In genomic region chr12:65857875-65858274, GRCh38 we compare ENCODE assay signal across 21 cellular contexts. TPM values are rescaled to one million over a fixed set of nuclear protein-coding genes. Genes with fewer than 3 reads are reported as not detected.
DNase-seq lines count a peak whose midpoint lies in the region; ATAC-seq and TF ChIP-seq lines count a peak whose summit lies in the region.
"Had no signal": no experiment of that assay in that cellular context is flagged by ENCODE, and none has a peak within 500 bp of the region (broad histone marks: within the 10 kb centered on the region; RNA-seq: fewer than 3 reads in every experiment).

No MANE protein-coding gene starts in this region.

- CTCF ChIA-PET in A673 (lab: Charles Lee): interaction anchor here (0.5 to 0.7 kb wide), 2 partner anchors 29 to 541 kb away, joined by 4 to 5 read pairs; no protein-coding TSS in a partner anchor
- CTCF ChIA-PET in HEK293 (lab: Yijun Ruan, JAX): no interaction called here

- POLR2A ChIA-PET in A673 (lab: Charles Lee; ENCODE audit: low non-redundant PET) (interaction anchor here (0.7 kb wide), 1 partner anchor 68 kb away, joined by 3 read pairs; no protein-coding TSS in a partner anchor), HEK293 (lab: Yijun Ruan, JAX) (no interaction called here)

- H3K27me3 ChIP-seq in A673 (replicated peaks; ENCODE audit: insufficient read depth, low read depth, low read length, poor library complexity) (no peaks in the 10 kb centered on the region), brain microvascular endothelial cell (replicated peaks) (no peaks in the 10 kb centered on the region)

- no peaks in the 10 kb centered on the region for H3K9me3 ChIP-seq in A673 (ENCODE audit: low read depth, low read length, poor library complexity, severe bottlenecking)
- no peaks in the 10 kb centered on the region for H3K9me3 ChIP-seq in HEK293 (ENCODE audit: control insufficient read depth, insufficient read depth, low read depth, low read length)

- no peak for TF ChIP-seq CTCF in A673 (conservative IDR thresholded peaks at IDR 0.05; ENCODE audit: low read depth, low read length)
- no peak for TF ChIP-seq CTCF in HEK293 (tag by site-specific recombination; IDR thresholded peaks at IDR 0.05)
- TF ChIP-seq CTCF in brain microvascular endothelial cell (IDR thresholded peaks at IDR 0.05; ENCODE audit: low read depth, low read length, missing control alignments): no peak
- no peak for TF ChIP-seq CTCF in foreskin fibroblast (IDR thresholded peaks at IDR 0.05; ENCODE audit: low read depth, low read length)

- intact Hi-C loops in A673 (cut with micrococcal nuclease; ENCODE audit: unreplicated experiment): loop anchor here (10.0 kb wide), 1 partner anchor 207 kb away; no protein-coding TSS in a partner anchor

- in situ Hi-C loops in brain microvascular endothelial cell (cut with HindIII; ENCODE audit: low pct_ligation_motif_present, low sequenced_read_pairs): no loop called here

- no TSS peak for BruUV-seq in A673 (replicated peaks; lab: Mats Ljungman, UMichigan)

- H3K4me1 ChIP-seq in A673 (ENCODE audit: insufficient read depth, low read length, poor library complexity, severe bottlenecking) (peaks cover 78% of the 10 kb centered on the region), HEK293 (ENCODE audit: control insufficient read depth, insufficient read depth, low read length) (peaks cover 20% of the 10 kb centered on the region)

- DNase-seq in A673 (ENCODE audit: low spot score) (peak; percentile 96), brain microvascular endothelial cell (no peak), lung microvascular endothelial cell (ENCODE audit: low read depth in 2 of 2) (peak; percentile 36 to 51), foreskin fibroblast (no peak), GM19240 (ENCODE audit: insufficient read length, low spot score) (no peak), left lobe of liver (ENCODE audit: low spot score) (no peak)
- DNase-seq: CD4-positive, alpha-beta T cell; DMS153; EL; H7; NCI-H1105; NCI-H1694; NCI-H524; NCI-H82; OCI-M1; RPMI8226; SIG-M5 had no signal

- no peak overlapping the region for H3K4me3 ChIP-seq in A673 (ENCODE audit: low read depth, low read length, poor library complexity, severe bottlenecking)
- H3K4me3 ChIP-seq in HEK293 (ENCODE audit: low read depth, low read length): no peak overlapping the region
- H3K4me3 ChIP-seq in brain microvascular endothelial cell (ENCODE audit: low read depth, low read length): no peak overlapping the region
- H3K4me3 ChIP-seq in foreskin fibroblast (ENCODE audit: low read depth in 1 of 2, low read length in 2 of 2): no peak overlapping the region
- H3K4me3 ChIP-seq: GM12878, K562 had no signal

- ATAC-seq in left lobe of liver (no peak), GM18519 (IDR thresholded peaks at IDR 0.05; ENCODE audit: low FRiP score, unreplicated experiment) (no peak)
- ATAC-seq: K562 had no signal

- H3K36me3 ChIP-seq in A673 (ENCODE audit: insufficient read depth, low read length, poor library complexity, severe bottlenecking) (peaks cover 24% of the 10 kb centered on the region), HEK293 (ENCODE audit: control insufficient read depth in 2 of 2, insufficient read depth in 1 of 2, low read length in 2 of 2) (peaks cover 0 to 5% of the 10 kb centered on the region in 2 experiments; a peak in 1 of 3 replicates), brain microvascular endothelial cell (replicated peaks) (peaks cover 62% of the 10 kb centered on the region)

- H3K27ac ChIP-seq in A673 (ENCODE audit: low read depth, low read length, poor library complexity, severe bottlenecking) (peak overlapping the region; percentile 76), HEK293 (ENCODE audit: extremely low read depth, low read depth, low read length) (no peak overlapping the region), brain microvascular endothelial cell (peak overlapping the region; percentile 13)

TF ChIP-seq in HEK293, 187 proteins besides CTCF, POLR2A, EP300 and RAD21:
- no peak for TF ChIP-seq ZBTB6 (tag by site-specific recombination; IDR thresholded peaks at IDR 0.05)
- TF ChIP-seq ZNF169 (tag by site-specific recombination; IDR thresholded peaks at IDR 0.05): no peak
- peak; percentile 7; the same call in 1 of the 2 replicates for TF ChIP-seq SP7 (tag by site-specific recombination; IDR thresholded peaks at IDR 0.05)
- peak; percentile 62 for TF ChIP-seq PRDM6 (tag by site-specific recombination; IDR thresholded peaks at IDR 0.05)
- TF ChIP-seq ZBTB17 (tag by site-specific recombination; IDR thresholded peaks at IDR 0.05): no peak
- TF ChIP-seq MEIS1 (CRISPR knock-in tag; IDR thresholded peaks at IDR 0.05; ENCODE audit: borderline replicate concordance): no peak

RNA-seq across cellular contexts. Expression of gene HMGA2, which starts 33.6 kb away (rescaled TPM):
- total RNA-seq in A673 (2021): 96.8 and 103 TPM in 2 replicates
- total RNA-seq in lung microvascular endothelial cell: 3.4 and 7.8 TPM in 2 replicates
- 0.25 TPM for total RNA-seq in left lobe of liver
- total RNA-seq: CD4-positive, alpha-beta T cell had no signal

Comparison
In these comparisons a context has a peak if more than half of its experiments do, and no peak if none do; other contexts are left out.
1. DNase-seq: peak in A673 (single experiment) and lung microvascular endothelial cell (2 of 2); none in brain microvascular endothelial cell (single experiment), foreskin fibroblast (0 of 2), GM19240 (single experiment) and left lobe of liver (single experiment).
2. RNA of gene HMGA2, which starts 33.6 kb away (total RNA-seq): 96.8 to 103 TPM in A673; 3.4 to 7.8 TPM in lung microvascular endothelial cell and 0.25 TPM in left lobe of liver (single experiment); every median in the first group is over 10 times any median in the second.